11 cellular contexts compared by ENCODE assay signal in the genomic region with DNA sequence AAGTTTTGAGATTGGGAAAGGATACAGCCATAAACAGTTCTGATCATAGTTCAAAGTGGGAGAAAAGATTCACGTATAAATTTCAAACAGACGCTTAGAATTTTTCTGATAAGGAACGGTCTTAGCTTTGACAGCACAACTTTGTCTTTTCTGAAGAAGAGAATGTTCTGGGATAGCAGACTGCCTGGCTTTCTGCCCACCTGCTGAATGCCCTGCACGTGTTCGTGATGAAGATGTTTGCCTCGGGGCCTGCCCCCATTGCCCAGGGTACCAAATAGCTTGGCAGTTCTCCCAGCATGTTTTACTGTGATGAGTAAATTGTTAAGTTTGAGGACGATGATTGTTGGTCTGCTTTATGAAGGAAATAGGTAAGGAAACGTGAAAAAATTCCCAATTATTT. TPM values are rescaled to one million over a fixed set of nuclear protein-coding genes. Genes with fewer than 3 reads are reported as not detected.
DNase-seq lines count a peak whose midpoint lies in the region; ATAC-seq and TF ChIP-seq lines count a peak whose summit lies in the region.
"Had no signal": no experiment of that assay in that cellular context is flagged by ENCODE, and none has a peak within 500 bp of the region (broad histone marks: within the 10 kb centered on the region; RNA-seq: fewer than 3 reads in every experiment).

No MANE protein-coding gene starts in this region.

- no peaks in the 10 kb centered on the region for H3K27me3 ChIP-seq in gastrocnemius medialis

- in situ Hi-C loops in gastrocnemius medialis (cut with MboI; ENCODE audit: low sequenced_read_pairs in 4 of 4) = no loop called here

- H3K27ac ChIP-seq in gastrocnemius medialis = peak overlapping the region; percentile 87 to 99 (median 92)
- H3K27ac ChIP-seq: WERI-Rb-1 had no signal

- ATAC-seq in SK-N-SH treated with all-trans-retinoic acid at 6 μM for 48 hours (no peak), gastrocnemius medialis (peak in 1 of 2 donors; percentile 36), GM18907 (IDR thresholded peaks at IDR 0.05; ENCODE audit: unreplicated experiment) (no peak)
- ATAC-seq: K562 had no signal

- TF ChIP-seq POLR2A in gastrocnemius medialis (IDR thresholded peaks at IDR 0.05) = no peak

- peaks cover 0 to 23% of the 10 kb centered on the region in 2 donors for H3K36me3 ChIP-seq in gastrocnemius medialis

- no peaks in the 10 kb centered on the region for H3K9me3 ChIP-seq in gastrocnemius medialis

- intact Hi-C loops in head of caudate nucleus (cut with DNase I) (no loop called here), gastrocnemius medialis (cut with DNase I; ENCODE audit: low total_unique reads) (loop anchor here (10.0 kb wide), 1 partner anchor 619 kb away; the partner anchor contains the start of gene FOSL2)

- H3K4me3 ChIP-seq in gastrocnemius medialis = no peak overlapping the region
- H3K4me3 ChIP-seq: K562 had no signal

- peaks cover 64 to 83% of the 10 kb centered on the region in 2 donors for H3K4me1 ChIP-seq in gastrocnemius medialis

- no peak for TF ChIP-seq CTCF in gastrocnemius medialis (IDR thresholded peaks at IDR 0.05 in 4 of 5, conservative IDR thresholded peaks at IDR 0.05 in 1 of 5)

- DNase-seq in GM04503 (ENCODE audit: low read depth) (peak; percentile 63), head of caudate nucleus (peak in 31 of 42 donors; percentile 8 to 72 (median 39)), gastrocnemius medialis (peak; percentile 64 to 76), T-helper 9 cell (no peak), cerebellar nuclear complex (lab: John Stamatoyannopoulos, UW) (no peak)
- DNase-seq: activated naive CD4-positive, alpha-beta T cell treated with anti-CD3 and anti-CD28 coated beads for 36 hours; naive B cell; WERI-Rb-1 had no signal

TF ChIP-seq in SK-N-SH treated with all-trans-retinoic acid at 6 μM for 48 hours, 23 proteins besides CTCF, POLR2A, EP300 and RAD21:
- TF ChIP-seq ESRRG (CRISPR knock-in tag; IDR thresholded peaks at IDR 0.05) = 0 out of 2 replicates have a peak, but pooled peaks have one; percentile 8
- no peak for TF ChIP-seq TOX (CRISPR knock-in tag; IDR thresholded peaks at IDR 0.05; ENCODE audit: borderline replicate concordance)
- peak; percentile 67 for TF ChIP-seq ISL1 (CRISPR knock-in tag; IDR thresholded peaks at IDR 0.05)
- TF ChIP-seq SNAI2 (CRISPR knock-in tag; IDR thresholded peaks at IDR 0.05) = peak; percentile 70; the same call in 1 of the 2 replicates
- no peak for TF ChIP-seq PATZ1 (CRISPR knock-in tag; IDR thresholded peaks at IDR 0.05; ENCODE audit: borderline replicate concordance)

RNA-seq across cellular contexts. Expression of gene MRPL33, which starts 4.6 kb away (rescaled TPM):
- total RNA-seq in gastrocnemius medialis = 100 to 1,000 TPM; 231 to 500 (median 388) TPM

Comparison
In these comparisons a context has a peak if more than half of its experiments do, and no peak if none do; other contexts are left out.
1. DNase-seq: peak in GM04503 (single experiment), head of caudate nucleus (31 of 42) and gastrocnemius medialis (2 of 2); none in T-helper 9 cell (single experiment) and cerebellar nuclear complex (0 of 2).